Comparison of ENCODE assay signal across 8 cellular contexts in the genomic region with DNA sequence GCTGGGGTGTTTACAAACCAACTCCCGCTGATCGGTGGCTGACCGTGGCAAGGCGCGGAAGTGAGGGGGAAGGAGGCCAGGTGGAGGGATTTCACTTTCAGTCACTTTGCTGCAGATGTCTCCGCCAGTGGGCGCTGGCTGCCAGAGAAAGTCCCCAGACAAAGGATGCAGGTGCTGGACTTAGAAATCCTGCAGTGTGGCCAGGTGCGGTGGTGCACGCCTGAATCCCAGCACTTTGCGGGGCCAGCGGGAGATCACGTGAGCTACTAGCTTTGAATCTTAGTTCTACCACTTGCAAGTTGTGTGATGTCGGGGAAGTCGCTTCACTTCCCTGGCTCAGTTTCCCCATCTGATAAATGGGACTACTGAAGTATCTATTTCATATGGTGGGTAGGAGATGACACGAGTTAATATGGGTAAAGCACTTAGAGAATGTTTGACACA.
DNase-seq lines count a peak whose midpoint lies in the region; ATAC-seq and TF ChIP-seq lines count a peak whose summit lies in the region.

No MANE protein-coding gene starts in this region.

- peaks cover 8% of the 10 kb centered on the region for H3K4me1 Mint-ChIP-seq in activated T-helper 17 cell treated with anti-CD3 and anti-CD28 coated beads, Interleukin-2, amount 50 U/mL, for 72 hours
- H3K4me1 Mint-ChIP-seq in stimulated activated naive B cell treated with anti-CD40 and anti-IgM and Interleukin-4, amounts not matched to agents 10 μg/mL and 1 μg/mL and 100 μg/mL, for 72 hours, result peaks cover 4 to 8% of the 10 kb centered on the region in 2 donors

- H3K4me3 ChIP-seq in foreskin fibroblast (ENCODE audit: low read depth in 1 of 2, low read length in 2 of 2), result no peak overlapping the region

- peak overlapping the region; percentile 16 for H3K4me3 Mint-ChIP-seq in activated T-helper 17 cell treated with anti-CD3 and anti-CD28 coated beads, Interleukin-2, amount 50 U/mL, for 72 hours
- peak overlapping the region; percentile 4 to 65 for H3K4me3 Mint-ChIP-seq in stimulated activated naive B cell treated with anti-CD40 and anti-IgM and Interleukin-4, amounts not matched to agents 10 μg/mL and 1 μg/mL and 100 μg/mL, for 72 hours

- intact Hi-C loops in left colon (cut with DNase I, micrococcal nuclease), result no loop called here

- TF ChIP-seq CTCF in foreskin fibroblast (IDR thresholded peaks at IDR 0.05; ENCODE audit: low read depth, low read length), result no peak

- no peaks in the 10 kb centered on the region for H3K36me3 Mint-ChIP-seq in activated T-helper 17 cell treated with anti-CD3 and anti-CD28 coated beads, Interleukin-2, amount 50 U/mL, for 72 hours (ENCODE audit: low read depth)
- no peaks in the 10 kb centered on the region for H3K36me3 Mint-ChIP-seq in stimulated activated naive B cell treated with anti-CD40 and anti-IgM and Interleukin-4, amounts not matched to agents 10 μg/mL and 1 μg/mL and 100 μg/mL, for 72 hours

- ATAC-seq in GM18508 (IDR thresholded peaks at IDR 0.05; ENCODE audit: insufficient read depth, unreplicated experiment) (peak; percentile 87), HG02759 (IDR thresholded peaks at IDR 0.05; ENCODE audit: unreplicated experiment) (peak; percentile 95), left colon (peak; percentile 81)
- peak; percentile 40 for ATAC-seq in activated T-helper 17 cell treated with anti-CD3 and anti-CD28 coated beads, Interleukin-2, amount 50 U/mL, for 72 hours (replicated peaks)
- peak; percentile 85 to 95 for ATAC-seq in stimulated activated naive B cell treated with anti-CD40 and anti-IgM and Interleukin-4, amounts not matched to agents 10 μg/mL and 1 μg/mL and 100 μg/mL, for 72 hours (replicated peaks)

- peak; percentile 85 for DNase-seq in NCI-H526 treated with DMSO at 0.1 percent for 48 hours (lab: John Stamatoyannopoulos, UW)
- peak; percentile 40 to 72 for DNase-seq in left colon
- peak; percentile 67 for DNase-seq in stimulated activated naive B cell treated with anti-CD40 and anti-IgM and Interleukin-4, amounts not matched to agents 10 μg/mL and 1 μg/mL and 100 μg/mL, for 72 hours
- no peak for DNase-seq in foreskin fibroblast
- no peak for DNase-seq in NCI-H345 (lab: John Stamatoyannopoulos, UW)

- no peaks in the 10 kb centered on the region for H3K27me3 Mint-ChIP-seq in activated T-helper 17 cell treated with anti-CD3 and anti-CD28 coated beads, Interleukin-2, amount 50 U/mL, for 72 hours
- peaks cover 9 to 13% of the 10 kb centered on the region in 2 donors for H3K27me3 Mint-ChIP-seq in stimulated activated naive B cell treated with anti-CD40 and anti-IgM and Interleukin-4, amounts not matched to agents 10 μg/mL and 1 μg/mL and 100 μg/mL, for 72 hours

- H3K27ac Mint-ChIP-seq in activated T-helper 17 cell treated with anti-CD3 and anti-CD28 coated beads, Interleukin-2, amount 50 U/mL, for 72 hours, result peak overlapping the region; percentile 36
- H3K27ac Mint-ChIP-seq in stimulated activated naive B cell treated with anti-CD40 and anti-IgM and Interleukin-4, amounts not matched to agents 10 μg/mL and 1 μg/mL and 100 μg/mL, for 72 hours, result no peak overlapping the region

- H3K9me3 Mint-ChIP-seq in activated T-helper 17 cell treated with anti-CD3 and anti-CD28 coated beads, Interleukin-2, amount 50 U/mL, for 72 hours, result no peaks in the 10 kb centered on the region
- H3K9me3 Mint-ChIP-seq in stimulated activated naive B cell treated with anti-CD40 and anti-IgM and Interleukin-4, amounts not matched to agents 10 μg/mL and 1 μg/mL and 100 μg/mL, for 72 hours, result no peaks in the 10 kb centered on the region

Comparison
In these comparisons a context has a peak if more than half of its experiments do, and no peak if none do; other contexts are left out.
1. ATAC-seq: peak in every context shown above with its lines; median percentile 95 in HG02759; 90 in stimulated activated naive B cell treated with anti-CD40 and anti-IgM and Interleukin-4, amounts not matched to agents 10 μg/mL and 1 μg/mL and 100 μg/mL, for 72 hours; 87 in GM18508; 81 in left colon; 40 in activated T-helper 17 cell treated with anti-CD3 and anti-CD28 coated beads, Interleukin-2, amount 50 U/mL, for 72 hours.
2. DNase-seq: peak in NCI-H526 treated with DMSO at 0.1 percent for 48 hours (single experiment), left colon (2 of 2) and stimulated activated naive B cell treated with anti-CD40 and anti-IgM and Interleukin-4, amounts not matched to agents 10 μg/mL and 1 μg/mL and 100 μg/mL, for 72 hours (single experiment); none in foreskin fibroblast (0 of 2) and NCI-H345 (single experiment).